ENCODE assay signal across 2 cellular contexts in the genomic region with DNA sequence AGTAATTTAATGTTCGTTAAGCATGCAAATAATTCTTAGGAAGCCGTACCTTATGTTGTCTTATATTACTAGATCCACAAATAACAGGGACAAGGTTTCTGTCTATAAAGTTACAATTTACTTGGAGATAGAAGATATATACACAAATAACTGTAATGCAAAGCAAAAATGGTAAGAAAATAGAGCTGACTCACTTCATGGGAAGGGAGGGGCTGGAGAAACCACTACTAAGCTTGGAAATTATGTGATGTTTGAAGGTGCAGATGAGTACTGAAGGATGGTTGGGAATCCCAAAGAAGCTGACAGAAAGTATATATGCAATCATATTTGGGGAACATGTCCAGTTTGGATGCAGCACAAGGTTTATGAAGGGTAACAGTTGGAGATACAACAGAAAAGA.
TF ChIP-seq lines count a peak whose summit lies in the region.

No MANE protein-coding gene starts in this region.

TF ChIP-seq in GM12878, 131 proteins besides CTCF, POLR2A, EP300 and RAD21:
- no peak for TF ChIP-seq ATF7 (IDR thresholded peaks at IDR 0.05; ENCODE audit: low read depth)
- no peak for TF ChIP-seq ZSCAN29 (IDR thresholded peaks at IDR 0.05)
- TF ChIP-seq YBX1 (IDR thresholded peaks at IDR 0.05) = no peak
- no peak for TF ChIP-seq MXI1 (IDR thresholded peaks at IDR 0.05; ENCODE audit: low read depth, low read length)
- TF ChIP-seq ATF3 (IDR thresholded peaks at IDR 0.05; ENCODE audit: borderline replicate concordance, extremely low read depth, low read depth, low read length) = no peak
- TF ChIP-seq IKZF2 (IDR thresholded peaks at IDR 0.05) = no peak
- no peak for TF ChIP-seq CEBPZ (IDR thresholded peaks at IDR 0.05; ENCODE audit: low read depth, low read length)
- no peak for TF ChIP-seq SMARCA5 (IDR thresholded peaks at IDR 0.05)
- TF ChIP-seq NRF1 (conservative IDR thresholded peaks at IDR 0.05; ENCODE audit: low read depth, low read length) = no peak
- TF ChIP-seq CEBPB (IDR thresholded peaks at IDR 0.05; ENCODE audit: borderline replicate concordance in 1 of 2, low read depth in 2 of 2, low read length in 2 of 2) = no peak
- TF ChIP-seq, protein P1, sequence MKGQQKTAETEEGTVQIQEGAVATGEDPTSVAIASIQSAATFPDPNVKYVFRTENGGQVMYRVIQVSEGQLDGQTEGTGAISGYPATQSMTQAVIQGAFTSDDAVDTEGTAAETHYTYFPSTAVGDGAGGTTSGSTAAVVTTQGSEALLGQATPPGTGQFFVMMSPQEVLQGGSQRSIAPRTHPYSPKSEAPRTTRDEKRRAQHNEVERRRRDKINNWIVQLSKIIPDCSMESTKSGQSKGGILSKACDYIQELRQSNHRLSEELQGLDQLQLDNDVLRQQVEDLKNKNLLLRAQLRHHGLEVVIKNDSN (IDR thresholded peaks at IDR 0.05; ENCODE audit: borderline replicate concordance, extremely low read length, insufficient read depth, low read depth, low read length) = no peak

TF ChIP-seq in HepG2, 621 proteins besides CTCF, POLR2A, EP300 and RAD21:
- TF ChIP-seq GABPB1 (CRISPR knock-in tag; IDR thresholded peaks at IDR 0.05) (no peak), ZNF275 (CRISPR knock-in tag; IDR thresholded peaks at IDR 0.05; ENCODE audit: borderline replicate concordance) (no peak), NFYB (CRISPR knock-in tag; IDR thresholded peaks at IDR 0.05) (no peak), SOX13 (IDR thresholded peaks at IDR 0.05) (no peak), SOX13 (CRISPR knock-in tag; conservative IDR thresholded peaks at IDR 0.05 in 1 of 2, IDR thresholded peaks at IDR 0.05 in 1 of 2) (no peak), ZNF407 (CRISPR knock-in tag; IDR thresholded peaks at IDR 0.05; ENCODE audit: not compliant biosample characterization) (no peak), TOE1 (CRISPR knock-in tag; IDR thresholded peaks at IDR 0.05) (no peak)
- TF ChIP-seq, protein P2, sequence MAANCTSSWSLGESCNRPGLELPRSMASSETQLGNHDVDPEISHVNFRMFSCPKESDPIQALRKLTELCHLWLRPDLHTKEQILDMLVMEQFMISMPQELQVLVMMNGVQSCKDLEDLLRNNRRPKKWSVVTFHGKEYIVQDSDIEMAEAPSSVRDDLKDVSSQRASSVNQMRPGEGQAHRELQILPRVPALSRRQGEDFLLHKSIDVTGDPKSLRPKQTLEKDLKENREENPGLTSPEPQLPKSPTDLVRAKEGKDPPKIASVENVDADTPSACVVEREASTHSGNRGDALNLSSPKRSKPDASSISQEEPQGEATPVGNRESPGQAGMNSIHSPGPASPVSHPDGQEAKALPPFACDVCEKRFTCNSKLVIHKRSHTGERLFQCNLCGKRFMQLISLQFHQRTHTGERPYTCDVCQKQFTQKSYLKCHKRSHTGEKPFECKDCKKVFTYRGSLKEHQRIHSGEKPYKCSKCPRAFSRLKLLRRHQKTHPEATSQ (CRISPR knock-in tag; IDR thresholded peaks at IDR 0.05; ENCODE audit: borderline replicate concordance) = no peak
